ENCODE assay signal across 8 cellular contexts in genomic region chr14:95561001-95561412, GRCh38. TPM values are rescaled to one million over a fixed set of nuclear protein-coding genes. Genes with fewer than 3 reads are reported as not detected.
A peak's percentile ranks its signal among the peaks of the same experiment; 100 is the strongest.
DNase-seq lines count a peak whose midpoint lies in the region; ATAC-seq and TF ChIP-seq lines count a peak whose summit lies in the region.

No MANE protein-coding gene starts in this region.

- no peak overlapping the region for H3K4me3 ChIP-seq in CD4-positive, CD25-positive, alpha-beta regulatory T cell (ENCODE audit: low read depth, low read length)
- H3K4me3 ChIP-seq in colonic mucosa (no peak overlapping the region), liver (ENCODE audit: low read depth in 1 of 3, low read length in 3 of 3) (no peak overlapping the region)

- peak; percentile 61 to 86 (median 78) for DNase-seq in CD4-positive, CD25-positive, alpha-beta regulatory T cell
- DNase-seq in NCI-H524 treated with DMSO at 0.1 percent for 48 hours (lab: John Stamatoyannopoulos, UW): peak; percentile 74
- peak; percentile 76 to 85 for DNase-seq in activated CD4-positive, alpha-beta T cell treated with anti-CD3 and anti-CD28 coated beads for 4 hours
- DNase-seq in colonic mucosa: peak; percentile 90
- DNase-seq in stimulated activated CD4-positive, alpha-beta T cell treated with anti-CD3 and anti-CD28 coated beads, TNF-alpha, amount 100 ng/mL, for 4 hours (ENCODE audit: low read depth in 3 of 3): peak; percentile 68 to 71 (median 69)

- TF ChIP-seq RAD21 in liver (IDR thresholded peaks at IDR 0.05): peak; percentile 98 to 99

- ATAC-seq in CD4-positive, CD25-positive, alpha-beta regulatory T cell (ENCODE audit: low read depth in 2 of 2): peak; percentile 80 to 88
- ATAC-seq in GM19395 (IDR thresholded peaks at IDR 0.05; ENCODE audit: unreplicated experiment) (peak; percentile 89), HG03460 (IDR thresholded peaks at IDR 0.05; ENCODE audit: unreplicated experiment) (peak; percentile 87)

- H3K9me3 ChIP-seq in CD4-positive, CD25-positive, alpha-beta regulatory T cell (ENCODE audit: control insufficient read depth in 2 of 2, low read length in 2 of 2): no peaks in the 10 kb centered on the region
- H3K9me3 ChIP-seq in colonic mucosa (no peaks in the 10 kb centered on the region), liver (ENCODE audit: control insufficient read depth in 4 of 4, low read length in 3 of 4) (no peaks in the 10 kb centered on the region)

- no peaks in the 10 kb centered on the region for H3K36me3 ChIP-seq in CD4-positive, CD25-positive, alpha-beta regulatory T cell (ENCODE audit: control insufficient read depth, insufficient read depth, low read length)
- no peaks in the 10 kb centered on the region for H3K36me3 ChIP-seq in colonic mucosa
- H3K36me3 ChIP-seq in liver (ENCODE audit: control insufficient read depth in 4 of 4, insufficient read depth in 3 of 4, low read depth in 1 of 4, low read length in 3 of 4): no peaks in the 10 kb centered on the region

- peaks cover 0 to 2% (median 0%) of the 10 kb centered on the region in 7 donors for H3K9me3 Mint-ChIP-seq in CD4-positive, CD25-positive, alpha-beta regulatory T cell

- H3K27me3 ChIP-seq in CD4-positive, CD25-positive, alpha-beta regulatory T cell (ENCODE audit: control insufficient read depth, insufficient read depth, low read length): no peaks in the 10 kb centered on the region
- H3K27me3 ChIP-seq in colonic mucosa (no peaks in the 10 kb centered on the region), liver (ENCODE audit: control insufficient read depth in 4 of 4, insufficient read depth in 4 of 4, low read length in 3 of 4) (no peaks in the 10 kb centered on the region)

- peaks cover 3% of the 10 kb centered on the region for H3K4me1 ChIP-seq in CD4-positive, CD25-positive, alpha-beta regulatory T cell (ENCODE audit: control insufficient read depth, insufficient read depth, low read length, poor library complexity, severe bottlenecking)
- no peaks in the 10 kb centered on the region for H3K4me1 ChIP-seq in colonic mucosa
- peaks cover 0 to 9% (median 3%) of the 10 kb centered on the region in 4 donors for H3K4me1 ChIP-seq in liver (ENCODE audit: control insufficient read depth in 4 of 4, insufficient read depth in 4 of 4, low read length in 3 of 4)

- H3K36me3 Mint-ChIP-seq in CD4-positive, CD25-positive, alpha-beta regulatory T cell: no peaks in the 10 kb centered on the region

- H3K4me3 Mint-ChIP-seq in CD4-positive, CD25-positive, alpha-beta regulatory T cell: no peak overlapping the region

- H3K4me1 Mint-ChIP-seq in CD4-positive, CD25-positive, alpha-beta regulatory T cell: peaks cover 0 to 5% (median 4%) of the 10 kb centered on the region in 4 donors

- intact Hi-C loops in colonic mucosa (cut with DNase I): loop anchor here (2.0 to 10.0 kb wide), 4 partner anchors 124 to 714 kb away; no protein-coding TSS in a partner anchor

- 10% methylated on average over 14 of the region's 14 CpGs for WGBS in liver

- H3K9ac ChIP-seq in colonic mucosa (ENCODE audit: low read depth in 2 of 2, low read length in 2 of 2): no peak overlapping the region
- H3K9ac ChIP-seq in liver (ENCODE audit: low read depth in 1 of 2, low read length in 2 of 2): no peak overlapping the region

- H3K27me3 Mint-ChIP-seq in CD4-positive, CD25-positive, alpha-beta regulatory T cell: no peaks in the 10 kb centered on the region

- TF ChIP-seq CTCF in colonic mucosa (IDR thresholded peaks at IDR 0.05) (peak; percentile 97), liver (IDR thresholded peaks at IDR 0.05; ENCODE audit: low read depth, low read length, missing input control) (peak; percentile 100)

- no peak overlapping the region for H3K27ac ChIP-seq in CD4-positive, CD25-positive, alpha-beta regulatory T cell (ENCODE audit: insufficient read depth, low read length, poor library complexity, severe bottlenecking)
- H3K27ac ChIP-seq in colonic mucosa (no peak overlapping the region), liver (ENCODE audit: low read depth in 1 of 2, low read length in 2 of 2) (no peak overlapping the region)

- no peak overlapping the region for H3K27ac Mint-ChIP-seq in CD4-positive, CD25-positive, alpha-beta regulatory T cell

TF ChIP-seq in liver, 16 proteins besides CTCF, POLR2A, EP300 and RAD21:
- TF ChIP-seq JUND (IDR thresholded peaks at IDR 0.05) (no peak), YY1 (IDR thresholded peaks at IDR 0.05) (peak; percentile 25), FOXA1 (IDR thresholded peaks at IDR 0.05) (no peak), EGR1 (IDR thresholded peaks at IDR 0.05; ENCODE audit: low read depth in 2 of 2) (no peak), RXRA (IDR thresholded peaks at IDR 0.05) (peak in 1 of 2 donors; percentile 16), TAF1 (conservative IDR thresholded peaks at IDR 0.05) (no peak)
- TF ChIP-seq, protein P1, sequence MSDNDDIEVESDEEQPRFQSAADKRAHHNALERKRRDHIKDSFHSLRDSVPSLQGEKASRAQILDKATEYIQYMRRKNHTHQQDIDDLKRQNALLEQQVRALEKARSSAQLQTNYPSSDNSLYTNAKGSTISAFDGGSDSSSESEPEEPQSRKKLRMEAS (IDR thresholded peaks at IDR 0.05): peak; percentile 22

RNA-seq across cellular contexts. Expression of gene GLRX5, which starts 26.2 kb away (rescaled TPM):
- total RNA-seq in CD4-positive, CD25-positive, alpha-beta regulatory T cell: 18.1 TPM
- 10 to 100 TPM; 54.2 to 71.9 (median 56.6) TPM for polyA plus RNA-seq in CD4-positive, CD25-positive, alpha-beta regulatory T cell
- total RNA-seq in colonic mucosa: 10 to 100 TPM; 51.9 to 64.6 TPM
- total RNA-seq in liver: 100 to 1,000 TPM in 1 of 2 donors, 10 to 100 TPM in 1; 28.4 to 172 TPM
- polyA plus RNA-seq in liver: 10 to 100 TPM; 34.1 to 45.3 TPM

RNA-seq across cellular contexts. Expression of gene SYNE3, which starts 44.6 kb away (rescaled TPM):
- 71.7 TPM for total RNA-seq in CD4-positive, CD25-positive, alpha-beta regulatory T cell
- polyA plus RNA-seq in CD4-positive, CD25-positive, alpha-beta regulatory T cell: 1 to 10 TPM; 2.7 to 6.5 (median 4.1) TPM
- 1 to 10 TPM; 7.3 to 9.5 TPM for total RNA-seq in colonic mucosa
- 1 to 10 TPM; 8.3 to 9.0 TPM for total RNA-seq in liver
- polyA plus RNA-seq in liver: 1 to 10 TPM in 1 of 2 donors, under 1 TPM in 1; 0.47 to 1.1 TPM
